ENCODE assay signal across 8 cellular contexts in the genomic region with DNA sequence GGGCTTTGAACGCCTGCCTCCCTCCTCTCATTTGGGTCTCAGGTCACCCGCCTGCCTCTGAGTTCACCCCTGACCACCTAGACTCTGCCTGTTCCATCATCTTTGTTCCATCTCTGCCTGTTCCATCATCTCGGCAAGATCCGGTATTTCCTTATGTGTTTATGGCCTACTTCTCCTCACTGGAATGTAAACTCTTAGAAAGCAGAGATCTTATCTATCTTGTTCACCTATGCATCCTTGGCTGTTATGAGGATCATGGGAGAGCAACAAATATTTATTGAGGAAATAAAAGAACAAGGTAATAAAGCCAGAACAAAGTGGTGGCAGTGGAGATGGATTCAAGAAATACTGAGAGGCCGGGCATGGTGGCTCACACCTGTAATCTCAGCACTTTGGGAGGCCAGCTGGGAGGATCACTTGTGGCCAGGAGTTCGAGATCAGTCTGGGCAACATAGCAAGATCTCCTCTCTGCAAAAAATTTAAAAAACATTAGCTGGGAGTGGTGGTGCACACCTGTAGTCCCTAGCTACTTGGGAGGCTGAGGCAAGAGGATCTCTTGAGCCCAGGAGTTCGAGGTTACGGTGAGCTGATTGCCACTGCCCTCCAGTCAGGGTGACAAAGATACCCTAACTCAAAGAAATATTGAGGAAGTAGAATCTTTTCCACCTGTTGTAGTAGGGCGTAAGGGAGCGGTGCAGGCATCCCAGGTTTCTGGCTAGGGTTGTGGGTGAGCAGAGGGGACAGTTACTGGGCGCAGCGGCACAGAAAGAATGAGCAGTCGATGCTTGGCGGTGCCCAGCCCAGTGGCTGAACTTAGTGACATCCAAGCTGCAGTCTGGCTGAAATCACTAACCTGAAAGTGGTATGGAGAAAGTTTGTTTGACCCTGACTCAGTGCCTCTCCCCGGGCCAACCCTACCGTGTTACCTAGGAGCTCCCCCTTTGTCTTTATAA. TPM values are rescaled to one million over a fixed set of nuclear protein-coding genes. Genes with fewer than 3 reads are reported as not detected.
DNase-seq lines count a peak whose midpoint lies in the region; ATAC-seq and TF ChIP-seq lines count a peak whose summit lies in the region.

No MANE protein-coding gene starts in this region.

- CTCF ChIA-PET in HEK293T (lab: Yijun Ruan, JAX), result no interaction called here

- H3K9me3 ChIP-seq in cardiac muscle cell (ENCODE audit: low read depth) (no peaks in the 10 kb centered on the region), mucosa of rectum (ENCODE audit: control insufficient read depth in 2 of 2, low read length in 2 of 2) (no peaks in the 10 kb centered on the region)

- no peak for ATAC-seq in left ventricle myocardium superior
- no peak for ATAC-seq in HG03097 (IDR thresholded peaks at IDR 0.05; ENCODE audit: low FRiP score, unreplicated experiment)
- no peak for ATAC-seq in HG03342 (IDR thresholded peaks at IDR 0.05; ENCODE audit: unreplicated experiment)

- POLR2A ChIA-PET in HEK293T (lab: Yijun Ruan, JAX), result no interaction called here

- H3K4me1 ChIP-seq in cardiac muscle cell (ENCODE audit: low read depth), result peaks cover 15% of the 10 kb centered on the region
- H3K4me1 ChIP-seq in mucosa of rectum (ENCODE audit: control insufficient read depth in 2 of 2, insufficient read depth in 2 of 2, low read length in 2 of 2), result peaks cover 37 to 38% of the 10 kb centered on the region in 2 donors
- no peaks in the 10 kb centered on the region for H3K4me1 ChIP-seq in urinary bladder (ENCODE audit: insufficient read depth)

- H3K27me3 Mint-ChIP-seq in brain, result peaks cover 5% of the 10 kb centered on the region

- H3K9me3 Mint-ChIP-seq in brain, result no peaks in the 10 kb centered on the region

- no peak for DNase-seq in cardiac muscle cell (ENCODE audit: low read depth in 1 of 2, low spot score in 1 of 2)
- DNase-seq in left ventricle myocardium superior, result no peak
- no peak for DNase-seq in HEK293T (ENCODE audit: extremely low spot score)

- WGBS in urinary bladder, result 90% methylated on average over 16 of the region's 16 CpGs

- intact Hi-C loops in left ventricle myocardium superior (cut with micrococcal nuclease), result no loop called here

- H3K36me3 ChIP-seq in cardiac muscle cell, result no peaks in the 10 kb centered on the region
- peaks cover 0 to 3% of the 10 kb centered on the region in 2 donors for H3K36me3 ChIP-seq in mucosa of rectum (ENCODE audit: control insufficient read depth in 2 of 2, insufficient read depth in 2 of 2, low read length in 2 of 2)
- no peaks in the 10 kb centered on the region for H3K36me3 ChIP-seq in urinary bladder (ENCODE audit: insufficient read depth)

- H3K27ac ChIP-seq in cardiac muscle cell (peak overlapping the region; percentile 95), mucosa of rectum (ENCODE audit: low read depth in 2 of 2, low read length in 2 of 2) (peak overlapping the region; percentile 93 to 96), urinary bladder (ENCODE audit: low read depth) (peak overlapping the region; percentile 98)

- peaks cover 37% of the 10 kb centered on the region for H3K4me1 Mint-ChIP-seq in brain

- H3K27me3 ChIP-seq in cardiac muscle cell, result no peaks in the 10 kb centered on the region
- no peaks in the 10 kb centered on the region for H3K27me3 ChIP-seq in mucosa of rectum (ENCODE audit: control insufficient read depth in 2 of 2, insufficient read depth in 2 of 2, low read length in 2 of 2)

- peak overlapping the region; percentile 69 to 98 (median 85) for H3K4me3 Mint-ChIP-seq in brain

- peak overlapping the region; percentile 49 to 91 (median 79) for H3K27ac Mint-ChIP-seq in brain

- H3K4me3 ChIP-seq in cardiac muscle cell, result no peak overlapping the region
- no peak overlapping the region for H3K4me3 ChIP-seq in mucosa of rectum (ENCODE audit: low read length in 2 of 2)
- no peak overlapping the region for H3K4me3 ChIP-seq in urinary bladder (ENCODE audit: low read depth, low read length)

- no peak for TF ChIP-seq CTCF in cardiac muscle cell (IDR thresholded peaks at IDR 0.05; ENCODE audit: low read depth, low read length)
- no peak for TF ChIP-seq CTCF in brain (conservative IDR thresholded peaks at IDR 0.05)

- peak overlapping the region; percentile 94 to 96 for H3K9ac ChIP-seq in mucosa of rectum (ENCODE audit: low read depth in 1 of 2, low read length in 2 of 2)

- peaks cover 6% of the 10 kb centered on the region for H3K36me3 Mint-ChIP-seq in brain

TF ChIP-seq in HEK293T, 16 proteins besides CTCF, POLR2A, EP300 and RAD21:
- TF ChIP-seq FOXA1 (IDR thresholded peaks at IDR 0.05) (no peak), NFRKB (IDR thresholded peaks at IDR 0.05) (no peak), ELF4 (IDR thresholded peaks at IDR 0.05) (no peak), LEF1 (IDR thresholded peaks at IDR 0.05; ENCODE audit: borderline replicate concordance) (no peak), TARDBP (IDR thresholded peaks at IDR 0.05) (no peak), FOXM1 (IDR thresholded peaks at IDR 0.05; ENCODE audit: borderline replicate concordance) (no peak), SUZ12 (IDR thresholded peaks at IDR 0.05) (no peak), CTBP1 (IDR thresholded peaks at IDR 0.05; ENCODE audit: borderline replicate concordance) (no peak), ARNT (IDR thresholded peaks at IDR 0.05) (no peak), HDGF (IDR thresholded peaks at IDR 0.05; ENCODE audit: borderline replicate concordance) (no peak), BHLHE40 (IDR thresholded peaks at IDR 0.05; ENCODE audit: borderline replicate concordance) (no peak), L3MBTL2 (conservative IDR thresholded peaks at IDR 0.05) (no peak), SP1 (IDR thresholded peaks at IDR 0.05) (no peak), ZNF384 (IDR thresholded peaks at IDR 0.05) (no peak), FOXK2 (IDR thresholded peaks at IDR 0.05) (no peak)
- TF ChIP-seq, protein P1, sequence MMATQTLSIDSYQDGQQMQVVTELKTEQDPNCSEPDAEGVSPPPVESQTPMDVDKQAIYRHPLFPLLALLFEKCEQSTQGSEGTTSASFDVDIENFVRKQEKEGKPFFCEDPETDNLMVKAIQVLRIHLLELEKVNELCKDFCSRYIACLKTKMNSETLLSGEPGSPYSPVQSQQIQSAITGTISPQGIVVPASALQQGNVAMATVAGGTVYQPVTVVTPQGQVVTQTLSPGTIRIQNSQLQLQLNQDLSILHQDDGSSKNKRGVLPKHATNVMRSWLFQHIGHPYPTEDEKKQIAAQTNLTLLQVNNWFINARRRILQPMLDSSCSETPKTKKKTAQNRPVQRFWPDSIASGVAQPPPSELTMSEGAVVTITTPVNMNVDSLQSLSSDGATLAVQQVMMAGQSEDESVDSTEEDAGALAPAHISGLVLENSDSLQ (IDR thresholded peaks at IDR 0.05), result no peak

RNA-seq across cellular contexts. Expression of gene KLC1, which starts 1.7 kb away (rescaled TPM):
- total RNA-seq in cardiac muscle cell (252 and 365 TPM in 2 replicates), left ventricle myocardium superior (146 TPM), urinary bladder (162 TPM)
- polyA plus RNA-seq in cardiac muscle cell (167 and 190 TPM in 2 replicates), brain (ENCODE audit: insufficient read depth, low read depth, low replicate concordance) (186 TPM), urinary bladder (188 TPM)
